ENCODE assay signal across 35 cellular contexts in genomic region chr18:26531600-26532150, GRCh38.
"Had no signal": no experiment of that assay in that cellular context is flagged by ENCODE, and none has a peak within 500 bp of the region (broad histone marks: within the 10 kb centered on the region; RNA-seq: fewer than 3 reads in every experiment).

No MANE protein-coding gene starts in this region.

- H3K27ac ChIP-seq: ascending aorta, cardiac muscle cell, coronary artery, left ventricle myocardium inferior, neutrophil, ovary, right lobe of liver, thoracic aorta, uterus, VCaP had no signal

- H3K27me3 Mint-ChIP-seq: activated CD4-positive, alpha-beta memory T cell treated with anti-CD3 and anti-CD28 coated beads for 36 hours; activated CD4-positive, alpha-beta T cell treated with anti-CD3 and anti-CD28 coated beads, Interleukin-2, amount 10 ng/mL, durations not matched to agents 24 days and 14 days; activated naive CD4-positive, alpha-beta T cell treated with anti-CD3 and anti-CD28 coated beads, Interleukin-2, amount 10 ng/mL, durations not matched to agents 7 days and 5 days; activated naive CD8-positive, alpha-beta T cell treated with anti-CD3 and anti-CD28 coated beads, Interleukin-2, amount 10 ng/mL, durations not matched to agents 7 days and 5 days; brain; progenitor cell of endocrine pancreas; stimulated activated naive CD8-positive, alpha-beta T cell treated with anti-CD3 and anti-CD28 coated beads, Interleukin-15, Interleukin-2, amounts not matched to agents 100 ng/mL and 50 ng/mL, for 24 hours had no signal

- DNase-seq: activated CD4-positive, alpha-beta memory T cell treated with anti-CD3 and anti-CD28 coated beads for 36 hours; activated CD4-positive, alpha-beta T cell treated with anti-CD3 and anti-CD28 coated beads, Interleukin-2, amount 10 ng/mL, durations not matched to agents 24 days and 14 days; activated CD4-positive, CD25-positive, alpha-beta regulatory T cell treated with anti-CD3 and anti-CD28 coated beads, Interleukin-2, amount 50 U/mL, for 72 hours; activated CD8-positive, alpha-beta memory T cell treated with anti-CD3 and anti-CD28 coated beads, Interleukin-2, amount 50 U/mL, for 4 hours; activated effector memory CD4-positive, alpha-beta T cell treated with anti-CD3 and anti-CD28 coated beads, Interleukin-2, amount 50 U/mL, for 16 hours; activated naive CD4-positive, alpha-beta T cell treated with anti-CD3 and anti-CD28 coated beads, Interleukin-2, amount 10 ng/mL, durations not matched to agents 7 days and 5 days; activated naive CD8-positive, alpha-beta T cell treated with anti-CD3 and anti-CD28 coated beads, Interleukin-2, amount 10 ng/mL, durations not matched to agents 7 days and 5 days; activated T-cell treated with anti-CD3 and anti-CD28 coated beads, Interleukin-2, amount 50 U/mL, for 1 hour; cerebellar nuclear complex; dorsolateral prefrontal cortex; effector memory CD4-positive, alpha-beta T cell; foreskin fibroblast; head of caudate nucleus; hippocampal formation; left ventricle myocardium inferior; ovary; right lobe of liver; stimulated activated CD4-positive, alpha-beta T cell treated with anti-CD3 and anti-CD28 coated beads, Interleukin-4, amount 100 ng/mL, for 1 hour; T-helper 1 cell; trophoblast cell; uterus had no signal

- H3K27me3 ChIP-seq: ascending aorta, cardiac muscle cell, dorsolateral prefrontal cortex, neutrophil, ovary, right lobe of liver, uterus had no signal

- H3K4me1 Mint-ChIP-seq: activated CD4-positive, alpha-beta T cell treated with anti-CD3 and anti-CD28 coated beads, Interleukin-2, amount 10 ng/mL, durations not matched to agents 24 days and 14 days; activated naive CD4-positive, alpha-beta T cell treated with anti-CD3 and anti-CD28 coated beads, Interleukin-2, amount 10 ng/mL, durations not matched to agents 7 days and 5 days; activated naive CD8-positive, alpha-beta T cell treated with anti-CD3 and anti-CD28 coated beads, Interleukin-2, amount 10 ng/mL, durations not matched to agents 7 days and 5 days; stimulated activated effector memory CD8-positive, alpha-beta T cell treated with anti-CD3 and anti-CD28 coated beads, Interleukin-12 subunit alpha, Interleukin-12 subunit beta, amount 100 ng/mL, for 72 hours had no signal

- H3K4me1 ChIP-seq: ascending aorta, left ventricle myocardium inferior, right lobe of liver, uterus had no signal

- ATAC-seq: right lobe of liver; stimulated activated effector memory CD8-positive, alpha-beta T cell treated with anti-CD3 and anti-CD28 coated beads, Interleukin-12 subunit alpha, Interleukin-12 subunit beta, amount 100 ng/mL, for 72 hours had no signal

- H3K36me3 ChIP-seq: ascending aorta, cardiac muscle cell, left ventricle myocardium inferior, neutrophil, ovary, right lobe of liver, thoracic aorta, uterus had no signal

- H3K9me3 ChIP-seq: ascending aorta, left ventricle myocardium inferior, neutrophil, ovary, right lobe of liver, thoracic aorta, uterus had no signal

- H3K36me3 Mint-ChIP-seq: activated CD4-positive, alpha-beta memory T cell treated with anti-CD3 and anti-CD28 coated beads for 36 hours; activated naive CD4-positive, alpha-beta T cell treated with anti-CD3 and anti-CD28 coated beads, Interleukin-2, amount 10 ng/mL, durations not matched to agents 7 days and 5 days; activated naive CD8-positive, alpha-beta T cell treated with anti-CD3 and anti-CD28 coated beads, Interleukin-2, amount 10 ng/mL, durations not matched to agents 7 days and 5 days; stimulated activated effector memory CD8-positive, alpha-beta T cell treated with anti-CD3 and anti-CD28 coated beads, Interleukin-12 subunit alpha, Interleukin-12 subunit beta, amount 100 ng/mL, for 72 hours had no signal

- H3K27ac Mint-ChIP-seq: activated CD4-positive, alpha-beta memory T cell treated with anti-CD3 and anti-CD28 coated beads for 36 hours; activated CD4-positive, alpha-beta T cell treated with anti-CD3 and anti-CD28 coated beads, Interleukin-2, amount 10 ng/mL, durations not matched to agents 24 days and 14 days; activated naive CD4-positive, alpha-beta T cell treated with anti-CD3 and anti-CD28 coated beads, Interleukin-2, amount 10 ng/mL, durations not matched to agents 7 days and 5 days; activated naive CD8-positive, alpha-beta T cell treated with anti-CD3 and anti-CD28 coated beads, Interleukin-2, amount 10 ng/mL, durations not matched to agents 7 days and 5 days; activated T-helper 1 cell treated with anti-CD3 and anti-CD28 coated beads, Interleukin-12 subunit alpha, Interleukin-12 subunit beta, Interleukin-2, Interleukin-4 antibody, amounts not matched to agents 30 ng/mL and 10 ng/mL and 1 ng/mL, durations not matched to agents 14 hours and 24 hours and 36 hours; brain; nephron; progenitor cell of endocrine pancreas; stimulated activated effector memory CD8-positive, alpha-beta T cell treated with anti-CD3 and anti-CD28 coated beads, Interleukin-12 subunit alpha, Interleukin-12 subunit beta, amount 100 ng/mL, for 72 hours; stimulated activated naive CD8-positive, alpha-beta T cell treated with anti-CD3 and anti-CD28 coated beads, Interleukin-15, Interleukin-2, amounts not matched to agents 100 ng/mL and 50 ng/mL, for 24 hours; T-helper 2 cell treated with Interferon-gamma antibody and Interleukin-4, amounts not matched to agents 5 μg/mL and 100 μg/mL, for 36 hours had no signal

- H3K4me3 ChIP-seq: ascending aorta, cardiac muscle cell, coronary artery, dorsolateral prefrontal cortex, left ventricle myocardium inferior, lung, ovary, right lobe of liver, thoracic aorta, uterus had no signal

- H3K9me3 Mint-ChIP-seq: activated CD4-positive, alpha-beta memory T cell treated with anti-CD3 and anti-CD28 coated beads for 36 hours; activated CD4-positive, alpha-beta T cell treated with anti-CD3 and anti-CD28 coated beads, Interleukin-2, amount 10 ng/mL, durations not matched to agents 24 days and 14 days; activated naive CD4-positive, alpha-beta T cell treated with anti-CD3 and anti-CD28 coated beads, Interleukin-2, amount 10 ng/mL, durations not matched to agents 7 days and 5 days; activated T-helper 1 cell treated with anti-CD3 and anti-CD28 coated beads, Interleukin-12 subunit alpha, Interleukin-12 subunit beta, Interleukin-2, Interleukin-4 antibody, amounts not matched to agents 30 ng/mL and 10 ng/mL and 1 ng/mL, durations not matched to agents 14 hours and 24 hours and 36 hours; brain; nephron; stimulated activated effector memory CD8-positive, alpha-beta T cell treated with anti-CD3 and anti-CD28 coated beads, Interleukin-12 subunit alpha, Interleukin-12 subunit beta, amount 100 ng/mL, for 72 hours; stimulated activated naive CD8-positive, alpha-beta T cell treated with anti-CD3 and anti-CD28 coated beads, Interleukin-15, Interleukin-2, amounts not matched to agents 100 ng/mL and 50 ng/mL, for 24 hours; T-helper 2 cell treated with Interferon-gamma antibody and Interleukin-4, amounts not matched to agents 5 μg/mL and 100 μg/mL, for 36 hours had no signal

- H3K4me3 Mint-ChIP-seq: activated CD4-positive, alpha-beta memory T cell treated with anti-CD3 and anti-CD28 coated beads for 36 hours; activated CD4-positive, alpha-beta T cell treated with anti-CD3 and anti-CD28 coated beads, Interleukin-2, amount 10 ng/mL, durations not matched to agents 24 days and 14 days; activated naive CD4-positive, alpha-beta T cell treated with anti-CD3 and anti-CD28 coated beads, Interleukin-2, amount 10 ng/mL, durations not matched to agents 7 days and 5 days; activated naive CD8-positive, alpha-beta T cell treated with anti-CD3 and anti-CD28 coated beads, Interleukin-2, amount 10 ng/mL, durations not matched to agents 7 days and 5 days; activated T-helper 1 cell treated with anti-CD3 and anti-CD28 coated beads, Interleukin-12 subunit alpha, Interleukin-12 subunit beta, Interleukin-2, Interleukin-4 antibody, amounts not matched to agents 30 ng/mL and 10 ng/mL and 1 ng/mL, durations not matched to agents 14 hours and 24 hours and 36 hours; brain; nephron; stimulated activated effector memory CD8-positive, alpha-beta T cell treated with anti-CD3 and anti-CD28 coated beads, Interleukin-12 subunit alpha, Interleukin-12 subunit beta, amount 100 ng/mL, for 72 hours; stimulated activated naive CD8-positive, alpha-beta T cell treated with anti-CD3 and anti-CD28 coated beads, Interleukin-15, Interleukin-2, amounts not matched to agents 100 ng/mL and 50 ng/mL, for 24 hours; T-helper 2 cell treated with Interferon-gamma antibody and Interleukin-4, amounts not matched to agents 5 μg/mL and 100 μg/mL, for 36 hours had no signal
